Comparison of ENCODE assay signal across 22 cellular contexts in genomic region chr22:20112623-20113511, GRCh38. TPM values are rescaled to one million over a fixed set of nuclear protein-coding genes. Genes with fewer than 3 reads are reported as not detected.
DNase-seq lines count a peak whose midpoint lies in the region; ATAC-seq, FAIRE-seq and TF ChIP-seq lines count a peak whose summit lies in the region.
"Had no signal": no experiment of that assay in that cellular context is flagged by ENCODE, and none has a peak within 500 bp of the region (broad histone marks: within the 10 kb centered on the region; RNA-seq: fewer than 3 reads in every experiment).

No MANE protein-coding gene starts in this region.

- TF ChIP-seq POLR2A in endothelial cell of umbilical vein (IDR thresholded peaks at IDR 0.05; ENCODE audit: low read depth, low read length): peak; percentile 30

- no peaks in the 10 kb centered on the region for H3K9me3 ChIP-seq in endothelial cell of umbilical vein (replicated peaks; ENCODE audit: control insufficient read depth, insufficient read depth, low read length)
- H3K9me3 ChIP-seq: left lung, uterus had no signal

- peaks cover 8% of the 10 kb centered on the region for H3K4me1 ChIP-seq in endothelial cell of umbilical vein (ENCODE audit: control insufficient read depth, extremely low read depth, insufficient read depth, low read length)

- no peak for ATAC-seq in activated CD8-positive, alpha-beta memory T cell treated with anti-CD3 and anti-CD28 coated beads, Interleukin-2, amount 10 ng/mL, durations not matched to agents 7 days and 5 days
- ATAC-seq in activated CD8-positive, alpha-beta T cell treated with anti-CD3 and anti-CD28 coated beads for 36 hours: no peak
- ATAC-seq in stimulated activated memory B cell treated with anti-CD40 and anti-IgM and Interleukin-4, amounts not matched to agents 10 μg/mL and 1 μg/mL and 100 μg/mL, for 72 hours: no peak
- no peak for ATAC-seq in HG02623 (IDR thresholded peaks at IDR 0.05; ENCODE audit: unreplicated experiment)
- ATAC-seq in GM21529 (IDR thresholded peaks at IDR 0.05; ENCODE audit: unreplicated experiment): no peak
- ATAC-seq: esophagus mucosa; left lung; naive thymus-derived CD8-positive, alpha-beta T cell had no signal

- no peaks in the 10 kb centered on the region for H3K27me3 Mint-ChIP-seq in activated CD8-positive, alpha-beta memory T cell treated with anti-CD3 and anti-CD28 coated beads, Interleukin-2, amount 10 ng/mL, durations not matched to agents 7 days and 5 days
- H3K27me3 Mint-ChIP-seq in activated CD8-positive, alpha-beta T cell treated with anti-CD3 and anti-CD28 coated beads for 36 hours: no peaks in the 10 kb centered on the region
- H3K27me3 Mint-ChIP-seq in stimulated activated memory B cell treated with anti-CD40 and anti-IgM and Interleukin-4, amounts not matched to agents 10 μg/mL and 1 μg/mL and 100 μg/mL, for 72 hours: no peaks in the 10 kb centered on the region
- H3K27me3 Mint-ChIP-seq in HFFc6 (ENCODE audit: insufficient read depth): peaks cover 3% of the 10 kb centered on the region
- H3K27me3 Mint-ChIP-seq: naive thymus-derived CD8-positive, alpha-beta T cell had no signal

- H3K36me3 Mint-ChIP-seq in activated CD8-positive, alpha-beta memory T cell treated with anti-CD3 and anti-CD28 coated beads, Interleukin-2, amount 10 ng/mL, durations not matched to agents 7 days and 5 days: peaks cover 20% of the 10 kb centered on the region
- H3K36me3 Mint-ChIP-seq in activated CD8-positive, alpha-beta T cell treated with anti-CD3 and anti-CD28 coated beads for 36 hours (ENCODE audit: low read depth): peaks cover 42% of the 10 kb centered on the region
- peaks cover 37% of the 10 kb centered on the region for H3K36me3 Mint-ChIP-seq in stimulated activated memory B cell treated with anti-CD40 and anti-IgM and Interleukin-4, amounts not matched to agents 10 μg/mL and 1 μg/mL and 100 μg/mL, for 72 hours
- H3K36me3 Mint-ChIP-seq in HFFc6 (ENCODE audit: low read depth): peaks cover 14% of the 10 kb centered on the region

- FAIRE-seq in endothelial cell of umbilical vein (lab: Jason Lieb, UNC): no peak
- FAIRE-seq: colon, G401.6, GM19239, HTR-8/SVneo had no signal

- peaks cover 13 to 44% of the 10 kb centered on the region in 2 experiments for H3K36me3 ChIP-seq in endothelial cell of umbilical vein (ENCODE audit: control insufficient read depth in 2 of 2, extremely low read depth in 1 of 2, insufficient read depth in 2 of 2, low read length in 2 of 2)
- H3K36me3 ChIP-seq: uterus had no signal

- H3K4me3 Mint-ChIP-seq in activated CD8-positive, alpha-beta memory T cell treated with anti-CD3 and anti-CD28 coated beads, Interleukin-2, amount 10 ng/mL, durations not matched to agents 7 days and 5 days: no peak overlapping the region
- no peak overlapping the region for H3K4me3 Mint-ChIP-seq in activated CD8-positive, alpha-beta T cell treated with anti-CD3 and anti-CD28 coated beads for 36 hours
- no peak overlapping the region for H3K4me3 Mint-ChIP-seq in stimulated activated memory B cell treated with anti-CD40 and anti-IgM and Interleukin-4, amounts not matched to agents 10 μg/mL and 1 μg/mL and 100 μg/mL, for 72 hours
- no peak overlapping the region for H3K4me3 Mint-ChIP-seq in HFFc6

- no peaks in the 10 kb centered on the region for H3K9me1 ChIP-seq in endothelial cell of umbilical vein (replicated peaks; ENCODE audit: control insufficient read depth, extremely low read depth, insufficient read depth, low read length)

- DNase-seq in activated CD8-positive, alpha-beta memory T cell treated with anti-CD3 and anti-CD28 coated beads, Interleukin-2, amount 10 ng/mL, durations not matched to agents 7 days and 5 days: no peak
- DNase-seq in activated CD8-positive, alpha-beta memory T cell treated with anti-CD3 and anti-CD28 coated beads for 24 hours: no peak
- DNase-seq in activated CD8-positive, alpha-beta T cell treated with anti-CD3 and anti-CD28 coated beads for 36 hours: no peak
- DNase-seq in endothelial cell of umbilical vein (ENCODE audit: low read depth, low spot score) (no peak), HFFc6 (no peak)
- DNase-seq: activated naive CD4-positive, alpha-beta T cell; NCI-H82; retina; stimulated activated CD4-positive, alpha-beta T cell treated with anti-CD3 and anti-CD28 coated beads, Interleukin-4, amount 100 ng/mL, for 1 hour; uterus had no signal

- no peak overlapping the region for H3K4me3 ChIP-seq in endothelial cell of umbilical vein (replicated peaks in 1 of 3; ENCODE audit: insufficient read depth in 1 of 3, low read depth in 1 of 3, low read length in 3 of 3)
- H3K4me3 ChIP-seq: hepatocyte, left lung, uterus had no signal

- peak overlapping the region; percentile 70 for H3K27ac Mint-ChIP-seq in activated CD8-positive, alpha-beta memory T cell treated with anti-CD3 and anti-CD28 coated beads, Interleukin-2, amount 10 ng/mL, durations not matched to agents 7 days and 5 days
- H3K27ac Mint-ChIP-seq in activated CD8-positive, alpha-beta T cell treated with anti-CD3 and anti-CD28 coated beads for 36 hours: peak overlapping the region; percentile 98
- peak overlapping the region; percentile 94 for H3K27ac Mint-ChIP-seq in stimulated activated memory B cell treated with anti-CD40 and anti-IgM and Interleukin-4, amounts not matched to agents 10 μg/mL and 1 μg/mL and 100 μg/mL, for 72 hours
- H3K27ac Mint-ChIP-seq in HFFc6: no peak overlapping the region

- TF ChIP-seq CTCF in activated CD8-positive, alpha-beta T cell treated with anti-CD3 and anti-CD28 coated beads for 36 hours (IDR thresholded peaks at IDR 0.05): no peak
- TF ChIP-seq CTCF in endothelial cell of umbilical vein (IDR thresholded peaks at IDR 0.05; ENCODE audit: extremely low read depth in 1 of 2, insufficient read depth in 1 of 2, low read depth in 1 of 2, low read length in 2 of 2): no peak
- TF ChIP-seq CTCF in HFFc6 (IDR thresholded peaks at IDR 0.05): no peak

- H3K4me2 ChIP-seq in endothelial cell of umbilical vein (ENCODE audit: insufficient read depth, low read length): no peak overlapping the region
- H3K4me2 ChIP-seq: hepatocyte had no signal

- no peak overlapping the region for H2AFZ ChIP-seq in endothelial cell of umbilical vein (ENCODE audit: low read depth, low read length)
- H2AFZ ChIP-seq: hepatocyte had no signal

- peaks cover 46% of the 10 kb centered on the region for H3K4me1 Mint-ChIP-seq in activated CD8-positive, alpha-beta memory T cell treated with anti-CD3 and anti-CD28 coated beads, Interleukin-2, amount 10 ng/mL, durations not matched to agents 7 days and 5 days
- H3K4me1 Mint-ChIP-seq in activated CD8-positive, alpha-beta T cell treated with anti-CD3 and anti-CD28 coated beads for 36 hours (ENCODE audit: low read depth): peaks cover 50% of the 10 kb centered on the region
- peaks cover 51% of the 10 kb centered on the region for H3K4me1 Mint-ChIP-seq in stimulated activated memory B cell treated with anti-CD40 and anti-IgM and Interleukin-4, amounts not matched to agents 10 μg/mL and 1 μg/mL and 100 μg/mL, for 72 hours
- peaks cover 5% of the 10 kb centered on the region for H3K4me1 Mint-ChIP-seq in HFFc6 (ENCODE audit: low read depth)

- POLR2A ChIA-PET in activated CD8-positive, alpha-beta T cell treated with anti-CD3 and anti-CD28 coated beads for 36 hours (lab: Charles Lee): interaction anchor here (0.7 to 3.9 kb wide), 9 partner anchors 8 to 449 kb away, joined by 3 to 36 read pairs (median 7); no protein-coding TSS in a partner anchor
- POLR2A ChIA-PET in endothelial cell of umbilical vein (lab: Charles Lee): no interaction called here

- no peaks in the 10 kb centered on the region for H3K27me3 ChIP-seq in endothelial cell of umbilical vein (ENCODE audit: control insufficient read depth in 2 of 2, insufficient read depth in 2 of 2, low read length in 2 of 2)
- H3K27me3 ChIP-seq: hepatocyte, left lung, uterus had no signal

- CTCF ChIA-PET in activated CD8-positive, alpha-beta memory T cell treated with anti-CD3 and anti-CD28 coated beads, Interleukin-2, amount 10 ng/mL, durations not matched to agents 7 days and 5 days (lab: Charles Lee): interaction anchor here (2.9 kb wide), 1 partner anchor 11 kb away, joined by 21 read pairs; no protein-coding TSS in a partner anchor
- CTCF ChIA-PET in activated CD8-positive, alpha-beta T cell treated with anti-CD3 and anti-CD28 coated beads for 36 hours (lab: Charles Lee): interaction anchor here (2.0 to 3.2 kb wide), 2 partner anchors 11 to 100 kb away, joined by 6 to 43 read pairs; no protein-coding TSS in a partner anchor
- CTCF ChIA-PET in endothelial cell of umbilical vein (lab: Charles Lee): no interaction called here

- H4K20me1 ChIP-seq in endothelial cell of umbilical vein (replicated peaks; ENCODE audit: control insufficient read depth, extremely low read depth, insufficient read depth, low read length): no peaks in the 10 kb centered on the region

- intact Hi-C loops in activated CD8-positive, alpha-beta T cell treated with anti-CD3 and anti-CD28 coated beads for 36 hours (cut with micrococcal nuclease): no loop called here
- intact Hi-C loops in endothelial cell of umbilical vein (cut with micrococcal nuclease): no loop called here

- BruUV-seq in endothelial cell of umbilical vein (replicated peaks; lab: Mats Ljungman, UMichigan): no TSS peak

- peaks cover 27% of the 10 kb centered on the region for H3K79me2 ChIP-seq in endothelial cell of umbilical vein (ENCODE audit: control insufficient read depth, insufficient read depth, low read length)

- no peak overlapping the region for H3K9ac ChIP-seq in endothelial cell of umbilical vein (replicated peaks; ENCODE audit: extremely low read depth, insufficient read depth, low read length)

- dilution Hi-C loops in endothelial cell of umbilical vein (cut with MboI; ENCODE audit: extremely low pct_ligation_motif_present, low sequenced_read_pairs): no loop called here

- H3K27ac ChIP-seq in endothelial cell of umbilical vein (ENCODE audit: insufficient read depth, low read depth, low read length): no peak overlapping the region
- H3K27ac ChIP-seq: hepatocyte, left lung, uterus had no signal

- no peaks in the 10 kb centered on the region for H3K9me3 Mint-ChIP-seq in activated CD8-positive, alpha-beta memory T cell treated with anti-CD3 and anti-CD28 coated beads, Interleukin-2, amount 10 ng/mL, durations not matched to agents 7 days and 5 days (ENCODE audit: low read depth)
- no peaks in the 10 kb centered on the region for H3K9me3 Mint-ChIP-seq in activated CD8-positive, alpha-beta T cell treated with anti-CD3 and anti-CD28 coated beads for 36 hours
- H3K9me3 Mint-ChIP-seq in stimulated activated memory B cell treated with anti-CD40 and anti-IgM and Interleukin-4, amounts not matched to agents 10 μg/mL and 1 μg/mL and 100 μg/mL, for 72 hours: no peaks in the 10 kb centered on the region
- no peaks in the 10 kb centered on the region for H3K9me3 Mint-ChIP-seq in HFFc6
- H3K9me3 Mint-ChIP-seq: naive thymus-derived CD8-positive, alpha-beta T cell had no signal

RNA-seq across cellular contexts. Expression of gene RANBP1, which starts 3.0 kb away (rescaled TPM):
- 100 to 1,000 TPM; 318 to 345 TPM for total RNA-seq in activated CD8-positive, alpha-beta memory T cell treated with anti-CD3 and anti-CD28 coated beads, Interleukin-2, amount 10 ng/mL, durations not matched to agents 7 days and 5 days
- 100 to 1,000 TPM; 411 to 412 TPM for total RNA-seq in activated CD8-positive, alpha-beta T cell treated with anti-CD3 and anti-CD28 coated beads for 36 hours
- 237 and 247 TPM in 2 replicates for total RNA-seq in endothelial cell of umbilical vein
- polyA plus RNA-seq in endothelial cell of umbilical vein: 144 and 228 TPM in 2 replicates
- 367 and 491 TPM in 2 replicates for polyA plus RNA-seq in endothelial cell of umbilical vein (2011; cell fraction: cytosol; rRNA removed)
- 232 and 275 TPM in 2 replicates for polyA plus RNA-seq in endothelial cell of umbilical vein (2011; cell fraction: nucleus; rRNA removed)
- polyA plus RNA-seq in endothelial cell of umbilical vein (2012): 152 and 208 TPM in 2 replicates
- 161 and 163 TPM in 2 replicates for polyA minus RNA-seq in endothelial cell of umbilical vein
- polyA minus RNA-seq in endothelial cell of umbilical vein (2011; cell fraction: cytosol; rRNA and poly(A)+ RNA removed): 170 TPM
- 36.4 and 38.4 TPM in 2 replicates for polyA minus RNA-seq in endothelial cell of umbilical vein (2011; cell fraction: nucleus; rRNA and poly(A)+ RNA removed)
- total RNA-seq in HFFc6 (2021; fragmentation: NEBNext Ultra II Directional; extraction: Animal tissue kit (Norgen Biotek cat#: 25700)): 100 to 1,000 TPM; 177 to 231 (median 226) TPM

RNA-seq across cellular contexts. Expression of gene TRMT2A, which starts 4.2 kb away (rescaled TPM):
- 100 to 1,000 TPM in 1 of 2 experiments, 10 to 100 TPM in 1; 98.1 to 140 TPM for total RNA-seq in activated CD8-positive, alpha-beta memory T cell treated with anti-CD3 and anti-CD28 coated beads, Interleukin-2, amount 10 ng/mL, durations not matched to agents 7 days and 5 days
- total RNA-seq in activated CD8-positive, alpha-beta T cell treated with anti-CD3 and anti-CD28 coated beads for 36 hours: 100 to 1,000 TPM; 101 to 105 TPM
- total RNA-seq in endothelial cell of umbilical vein: 50.5 and 51.2 TPM in 2 replicates
- polyA plus RNA-seq in endothelial cell of umbilical vein: 61.9 and 73.2 TPM in 2 replicates
- 22.6 and 30.9 TPM in 2 replicates for polyA plus RNA-seq in endothelial cell of umbilical vein (2011; cell fraction: cytosol; rRNA removed)
- 236 and 254 TPM in 2 replicates for polyA plus RNA-seq in endothelial cell of umbilical vein (2011; cell fraction: nucleus; rRNA removed)
- polyA plus RNA-seq in endothelial cell of umbilical vein (2012): 26.5 and 28.9 TPM in 2 replicates
- polyA minus RNA-seq in endothelial cell of umbilical vein: 39.2 and 46.6 TPM in 2 replicates
- 42.8 TPM for polyA minus RNA-seq in endothelial cell of umbilical vein (2011; cell fraction: cytosol; rRNA and poly(A)+ RNA removed)
- 43.1 and 69.8 TPM in 2 replicates for polyA minus RNA-seq in endothelial cell of umbilical vein (2011; cell fraction: nucleus; rRNA and poly(A)+ RNA removed)
- 10 to 100 TPM; 31.1 to 44.9 (median 38.5) TPM for total RNA-seq in HFFc6 (2021; fragmentation: NEBNext Ultra II Directional; extraction: Animal tissue kit (Norgen Biotek cat#: 25700))

RNA-seq across cellular contexts. Expression of gene ZDHHC8, which starts 18.7 kb away (rescaled TPM):
- 10 to 100 TPM; 57.9 to 66.3 TPM for total RNA-seq in activated CD8-positive, alpha-beta memory T cell treated with anti-CD3 and anti-CD28 coated beads, Interleukin-2, amount 10 ng/mL, durations not matched to agents 7 days and 5 days
- 10 to 100 TPM; 44.5 to 44.8 TPM for total RNA-seq in activated CD8-positive, alpha-beta T cell treated with anti-CD3 and anti-CD28 coated beads for 36 hours
- total RNA-seq in endothelial cell of umbilical vein: 128 and 131 TPM in 2 replicates
- polyA plus RNA-seq in endothelial cell of umbilical vein: 49.8 and 69.9 TPM in 2 replicates
- polyA plus RNA-seq in endothelial cell of umbilical vein (2011; cell fraction: cytosol; rRNA removed): 28.2 and 45.1 TPM in 2 replicates
- polyA plus RNA-seq in endothelial cell of umbilical vein (2011; cell fraction: nucleus; rRNA removed): 319 and 381 TPM in 2 replicates
- 56.8 and 68.2 TPM in 2 replicates for polyA plus RNA-seq in endothelial cell of umbilical vein (2012)
- 44.7 and 45.4 TPM in 2 replicates for polyA minus RNA-seq in endothelial cell of umbilical vein
- 9.1 TPM for polyA minus RNA-seq in endothelial cell of umbilical vein (2011; cell fraction: cytosol; rRNA and poly(A)+ RNA removed)
- 46.8 and 55.0 TPM in 2 replicates for polyA minus RNA-seq in endothelial cell of umbilical vein (2011; cell fraction: nucleus; rRNA and poly(A)+ RNA removed)
- total RNA-seq in HFFc6 (2021; fragmentation: NEBNext Ultra II Directional; extraction: Animal tissue kit (Norgen Biotek cat#: 25700)): 100 to 1,000 TPM in 3 of 6 experiments, 10 to 100 TPM in 3; 91.8 to 119 (median 99.1) TPM

RNA-seq across cellular contexts. Expression of gene DGCR8, which starts 32.8 kb away (rescaled TPM):
- total RNA-seq in activated CD8-positive, alpha-beta memory T cell treated with anti-CD3 and anti-CD28 coated beads, Interleukin-2, amount 10 ng/mL, durations not matched to agents 7 days and 5 days: 10 to 100 TPM; 70.4 to 71.9 TPM
- 10 to 100 TPM; 35.0 to 38.8 TPM for total RNA-seq in activated CD8-positive, alpha-beta T cell treated with anti-CD3 and anti-CD28 coated beads for 36 hours
- total RNA-seq in endothelial cell of umbilical vein: 64.2 and 69.7 TPM in 2 replicates
- polyA plus RNA-seq in endothelial cell of umbilical vein: 30.7 and 32.7 TPM in 2 replicates
- polyA plus RNA-seq in endothelial cell of umbilical vein (2011; cell fraction: cytosol; rRNA removed): 19.3 and 20.7 TPM in 2 replicates
- polyA plus RNA-seq in endothelial cell of umbilical vein (2011; cell fraction: nucleus; rRNA removed): 204 and 207 TPM in 2 replicates
- 23.8 and 25.5 TPM in 2 replicates for polyA plus RNA-seq in endothelial cell of umbilical vein (2012)
- polyA minus RNA-seq in endothelial cell of umbilical vein: 46.3 and 55.3 TPM in 2 replicates
- 13.1 TPM for polyA minus RNA-seq in endothelial cell of umbilical vein (2011; cell fraction: cytosol; rRNA and poly(A)+ RNA removed)
- polyA minus RNA-seq in endothelial cell of umbilical vein (2011; cell fraction: nucleus; rRNA and poly(A)+ RNA removed): 69.8 and 77.2 TPM in 2 replicates
- total RNA-seq in HFFc6 (2021; fragmentation: NEBNext Ultra II Directional; extraction: Animal tissue kit (Norgen Biotek cat#: 25700)): 10 to 100 TPM; 19.8 to 24.5 (median 22.0) TPM

RNA-seq across cellular contexts. Expression of gene CCDC188, which starts 38.0 kb away (rescaled TPM):
- not detected for total RNA-seq in activated CD8-positive, alpha-beta memory T cell treated with anti-CD3 and anti-CD28 coated beads, Interleukin-2, amount 10 ng/mL, durations not matched to agents 7 days and 5 days
- total RNA-seq in activated CD8-positive, alpha-beta T cell treated with anti-CD3 and anti-CD28 coated beads for 36 hours: not detected
- total RNA-seq in endothelial cell of umbilical vein: 9.4 and 11.6 TPM in 2 replicates
- 9.8 and 10.5 TPM in 2 replicates for polyA plus RNA-seq in endothelial cell of umbilical vein
- polyA plus RNA-seq in endothelial cell of umbilical vein (2011; cell fraction: cytosol; rRNA removed): 2.9 and 5.7 TPM in 2 replicates
- 36.3 and 42.6 TPM in 2 replicates for polyA plus RNA-seq in endothelial cell of umbilical vein (2011; cell fraction: nucleus; rRNA removed)
- 5.0 and 8.4 TPM in 2 replicates for polyA plus RNA-seq in endothelial cell of umbilical vein (2012)
- polyA minus RNA-seq in endothelial cell of umbilical vein: 2.0 and 6.2 TPM in 2 replicates
- polyA minus RNA-seq in endothelial cell of umbilical vein (2011; cell fraction: cytosol; rRNA and poly(A)+ RNA removed): not detected
- 3.1 and 4.8 TPM in 2 replicates for polyA minus RNA-seq in endothelial cell of umbilical vein (2011; cell fraction: nucleus; rRNA and poly(A)+ RNA removed)
- 1 to 10 TPM in 4 of 6 experiments, under 1 TPM in 1, not detected in 1; 0.54 to 3.9 (median 2.8) TPM for total RNA-seq in HFFc6 (2021; fragmentation: NEBNext Ultra II Directional; extraction: Animal tissue kit (Norgen Biotek cat#: 25700))
- total RNA-seq: hepatocyte; naive thymus-derived CD8-positive, alpha-beta T cell; T-helper 1 cell treated with Interleukin-12 subunit alpha and Interleukin-12 subunit beta and Interleukin-4 antibody, amounts not matched to agents 30 ng/mL and 1 ng/mL, for 36 hours had no signal
- polyA plus RNA-seq: hepatocyte; naive thymus-derived CD8-positive, alpha-beta T cell had no signal
